ENCODE assay signal across 1 cellular context in the genomic region with DNA sequence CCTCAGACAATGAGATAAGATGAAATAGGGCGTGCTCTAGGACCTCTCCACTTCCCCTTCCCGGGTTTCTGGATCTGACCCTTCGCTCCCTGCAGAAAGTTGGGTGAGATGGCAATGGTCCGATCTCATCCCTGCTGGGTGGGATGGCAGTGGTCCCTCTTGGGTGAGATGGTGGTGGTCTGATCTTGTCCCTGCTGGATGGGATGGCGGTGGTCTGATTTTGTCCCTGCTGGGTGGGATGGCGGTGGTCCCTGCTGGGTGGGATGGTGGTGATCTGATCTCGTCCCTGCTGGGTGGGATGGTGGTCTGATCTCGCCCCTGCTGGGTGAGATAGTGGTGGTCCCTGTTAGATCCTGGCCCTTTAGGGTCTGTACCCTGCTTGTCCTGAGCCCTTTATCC.
TF ChIP-seq lines count a peak whose summit lies in the region.

No MANE protein-coding gene starts in this region.

TF ChIP-seq in A549, 52 proteins besides CTCF, POLR2A, EP300 and RAD21 (continued from another document):
- TF ChIP-seq HDAC2 (IDR thresholded peaks at IDR 0.05) (no peak), NFE2L2 (conservative IDR thresholded peaks at IDR 0.05; ENCODE audit: low read length) (no peak), HOXB13 (CRISPR knock-in tag; IDR thresholded peaks at IDR 0.05; ENCODE audit: low read depth) (no peak)
- TF ChIP-seq, protein P1, sequence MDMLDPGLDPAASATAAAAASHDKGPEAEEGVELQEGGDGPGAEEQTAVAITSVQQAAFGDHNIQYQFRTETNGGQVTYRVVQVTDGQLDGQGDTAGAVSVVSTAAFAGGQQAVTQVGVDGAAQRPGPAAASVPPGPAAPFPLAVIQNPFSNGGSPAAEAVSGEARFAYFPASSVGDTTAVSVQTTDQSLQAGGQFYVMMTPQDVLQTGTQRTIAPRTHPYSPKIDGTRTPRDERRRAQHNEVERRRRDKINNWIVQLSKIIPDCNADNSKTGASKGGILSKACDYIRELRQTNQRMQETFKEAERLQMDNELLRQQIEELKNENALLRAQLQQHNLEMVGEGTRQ (IDR thresholded peaks at IDR 0.05): no peak
